26 cellular contexts compared by ENCODE assay signal in genomic region chr3:57512174-57512573, GRCh38. TPM values are rescaled to one million over a fixed set of nuclear protein-coding genes. Genes with fewer than 3 reads are reported as not detected.
DNase-seq lines count a peak whose midpoint lies in the region; ATAC-seq and TF ChIP-seq lines count a peak whose summit lies in the region.
"Had no signal": no experiment of that assay in that cellular context is flagged by ENCODE, and none has a peak within 500 bp of the region (broad histone marks: within the 10 kb centered on the region; RNA-seq: fewer than 3 reads in every experiment).

No MANE protein-coding gene starts in this region.

- H3K9me3 Mint-ChIP-seq in activated T-cell treated with anti-CD3 and anti-CD28 coated beads, Interleukin-2, amount 50 U/mL, for 4 hours: no peaks in the 10 kb centered on the region
- H3K9me3 Mint-ChIP-seq: activated naive CD8-positive, alpha-beta T cell treated with anti-CD3 and anti-CD28 coated beads, Interleukin-2, amount 10 ng/mL, durations not matched to agents 7 days and 5 days; naive thymus-derived CD4-positive, alpha-beta T cell; stimulated activated naive CD8-positive, alpha-beta T cell treated with anti-CD3 and anti-CD28 coated beads, Interleukin-15, Interleukin-2, amounts not matched to agents 100 ng/mL and 50 ng/mL, for 24 hours; T-helper 1 cell treated with Interleukin-12 subunit alpha and Interleukin-12 subunit beta and Interleukin-4 antibody, amounts not matched to agents 30 μg/mL and 1 μg/mL, for 36 hours had no signal

- H3K27me3 ChIP-seq in HCT116 (ENCODE audit: insufficient read depth, low read length) (no peaks in the 10 kb centered on the region), SK-N-SH (ENCODE audit: insufficient read depth) (no peaks in the 10 kb centered on the region), aorta (ENCODE audit: control insufficient read depth in 1 of 2, insufficient read depth in 2 of 2, low read length in 1 of 2) (no peaks in the 10 kb centered on the region)
- H3K27me3 ChIP-seq: cardiac muscle cell, tibial nerve had no signal

- H3K9ac ChIP-seq in HCT116 (ENCODE audit: low read length) (no peak overlapping the region), SK-N-SH (peak overlapping the region; percentile 29; the same call in 1 of the 2 replicates)

- RAD21 ChIA-PET in HCT116 (lab: Charles Lee; ENCODE audit: low non-redundant PET in 1 of 2, low total read pairs in 2 of 2, uncharacterized antibody in 2 of 2, unreplicated experiment in 2 of 2): no interaction called here

- H3K79me2 ChIP-seq in HCT116 (ENCODE audit: insufficient read depth, low read length): no peaks in the 10 kb centered on the region
- no peaks in the 10 kb centered on the region for H3K79me2 ChIP-seq in SK-N-SH (ENCODE audit: insufficient read depth)

- TF ChIP-seq RAD21 in HCT116 (IDR thresholded peaks at IDR 0.05; ENCODE audit: low read depth) (no peak), SK-N-SH (IDR thresholded peaks at IDR 0.05; ENCODE audit: low read length) (no peak)

- peaks cover 4% of the 10 kb centered on the region for H3K27me3 Mint-ChIP-seq in activated T-cell treated with anti-CD3 and anti-CD28 coated beads, Interleukin-2, amount 50 U/mL, for 4 hours (ENCODE audit: low read depth)
- H3K27me3 Mint-ChIP-seq: stimulated activated naive CD8-positive, alpha-beta T cell treated with anti-CD3 and anti-CD28 coated beads, Interleukin-15, Interleukin-2, amounts not matched to agents 100 ng/mL and 50 ng/mL, for 24 hours had no signal

- CTCF ChIA-PET in HCT116 (lab: Charles Lee): no interaction called here
- CTCF ChIA-PET in SK-N-SH (lab: Yijun Ruan, JAX): no interaction called here

- intact Hi-C loops in HCT116 (cut with micrococcal nuclease) (no loop called here), aorta (cut with DNase I) (no loop called here)

- WGBS in SK-N-SH (ENCODE audit: low lambda C conversion rate): 17% methylated on average over 2 of the region's 2 CpGs
- WGBS in aorta, 2 donors: 42 to 45% methylated on average over 2 of the region's 2 CpGs

- no peaks in the 10 kb centered on the region for H3K36me3 Mint-ChIP-seq in activated T-cell treated with anti-CD3 and anti-CD28 coated beads, Interleukin-2, amount 50 U/mL, for 4 hours (ENCODE audit: insufficient read depth)
- H3K36me3 Mint-ChIP-seq: activated CD8-positive, alpha-beta memory T cell treated with anti-CD3 and anti-CD28 coated beads, Interleukin-2, amount 10 ng/mL, durations not matched to agents 7 days and 5 days; activated naive CD8-positive, alpha-beta T cell treated with anti-CD3 and anti-CD28 coated beads, Interleukin-2, amount 10 ng/mL, durations not matched to agents 7 days and 5 days; naive thymus-derived CD4-positive, alpha-beta T cell had no signal

- H3K36me3 ChIP-seq in HCT116 (ENCODE audit: control insufficient read depth in 1 of 2, insufficient read depth in 2 of 2, low read length in 2 of 2): no peaks in the 10 kb centered on the region
- no peaks in the 10 kb centered on the region for H3K36me3 ChIP-seq in SK-N-SH (replicated peaks in 1 of 2; ENCODE audit: control insufficient read depth in 1 of 2, insufficient read depth in 2 of 2, low read length in 1 of 2)
- H3K36me3 ChIP-seq in aorta (ENCODE audit: control insufficient read depth in 1 of 2, insufficient read depth in 2 of 2, low read length in 1 of 2): no peaks in the 10 kb centered on the region
- H3K36me3 ChIP-seq: cardiac muscle cell, SJSA1, tibial nerve had no signal

- H3K27ac ChIP-seq in HCT116 (ENCODE audit: low read depth, low read length): no peak overlapping the region
- peak overlapping the region in 1 of 2 experiments; percentile 45; a peak in 2 of 4 replicates for H3K27ac ChIP-seq in SK-N-SH (ENCODE audit: low read depth in 2 of 2, low read length in 1 of 2)
- H3K27ac ChIP-seq in aorta (ENCODE audit: low read depth in 1 of 2, low read length in 2 of 2): no peak overlapping the region
- H3K27ac ChIP-seq: cardiac muscle cell, SJSA1, tibial nerve had no signal

- no peak overlapping the region for H3K4me3 ChIP-seq in HCT116 (replicated peaks in 1 of 2; ENCODE audit: low read depth in 1 of 2, low read length in 2 of 2)
- no peak overlapping the region for H3K4me3 ChIP-seq in SK-N-SH (ENCODE audit: low read depth in 2 of 2, low read length in 1 of 2)
- no peak overlapping the region for H3K4me3 ChIP-seq in fibroblast of mammary gland (ENCODE audit: control insufficient read depth, low read depth, low read length)
- no peak overlapping the region for H3K4me3 ChIP-seq in aorta (ENCODE audit: low read length in 2 of 2)
- H3K4me3 ChIP-seq: cardiac muscle cell, SJSA1, tibial nerve had no signal

- H3K4me1 ChIP-seq in HCT116 (ENCODE audit: control insufficient read depth in 1 of 2, insufficient read depth in 2 of 2, low read length in 2 of 2): no peaks in the 10 kb centered on the region
- no peaks in the 10 kb centered on the region for H3K4me1 ChIP-seq in SK-N-SH (ENCODE audit: control insufficient read depth in 1 of 2, insufficient read depth in 2 of 2, low read depth in 1 of 2, low read length in 1 of 2)
- no peaks in the 10 kb centered on the region for H3K4me1 ChIP-seq in aorta (ENCODE audit: control insufficient read depth in 1 of 2, insufficient read depth in 2 of 2, low read length in 2 of 2)
- H3K4me1 ChIP-seq: SJSA1, tibial nerve had no signal

- H2AFZ ChIP-seq in HCT116 (ENCODE audit: low read depth, low read length, poor library complexity, severe bottlenecking): peak overlapping the region; percentile 63
- H2AFZ ChIP-seq in SK-N-SH (ENCODE audit: low read depth): no peak overlapping the region; the same call in 1 of the 2 replicates

- H4K20me1 ChIP-seq in HCT116 (ENCODE audit: insufficient read depth): no peaks in the 10 kb centered on the region
- no peaks in the 10 kb centered on the region for H4K20me1 ChIP-seq in SK-N-SH (ENCODE audit: insufficient read depth)

- H3K9me3 ChIP-seq in HCT116 (ENCODE audit: control insufficient read depth in 1 of 2, insufficient read depth in 1 of 2, low read depth in 1 of 2, low read length in 2 of 2) (no peaks in the 10 kb centered on the region), SK-N-SH (no peaks in the 10 kb centered on the region), aorta (ENCODE audit: control insufficient read depth, low read length) (no peaks in the 10 kb centered on the region)
- H3K9me3 ChIP-seq: SJSA1, tibial nerve had no signal

- no peaks in the 10 kb centered on the region for H3F3A ChIP-seq in SK-N-SH (replicated peaks; ENCODE audit: insufficient read depth)

- BruUV-seq in HCT116 (replicated peaks; lab: Mats Ljungman, UMichigan): no TSS peak

- no peak for TF ChIP-seq EP300 in SK-N-SH (IDR thresholded peaks at IDR 0.05; ENCODE audit: borderline replicate concordance in 1 of 2, low read depth in 1 of 2, low read length in 1 of 2)

- POLR2A ChIA-PET in HCT116 (lab: Charles Lee): no interaction called here
- POLR2A ChIA-PET in SK-N-SH (lab: Yijun Ruan, JAX): no interaction called here

- DNase-seq in HCT116 (ENCODE audit: low read depth, low spot score): no peak
- no peak for DNase-seq in SK-N-SH
- peak; percentile 20 for DNase-seq in fibroblast of mammary gland (ENCODE audit: low read depth)
- DNase-seq in renal cortical epithelial cell (ENCODE audit: low read depth): peak; percentile 14
- no peak for DNase-seq in aorta
- no peak for DNase-seq in cerebellar cortex (ENCODE audit: low spot score)
- no peak for DNase-seq in activated T-cell treated with anti-CD3 and anti-CD28 coated beads, Interleukin-2, amount 50 U/mL, for 4 hours
- DNase-seq: activated CD4-positive, alpha-beta T cell treated with anti-CD3 and anti-CD28 coated beads for 48 hours; activated CD8-positive, alpha-beta memory T cell treated with anti-CD3 and anti-CD28 coated beads, Interleukin-2, amount 10 ng/mL, durations not matched to agents 7 days and 5 days; activated naive CD8-positive, alpha-beta T cell treated with anti-CD3 and anti-CD28 coated beads, Interleukin-2, amount 10 ng/mL, durations not matched to agents 7 days and 5 days; AML-193; DND-41; head of caudate nucleus; left colon; naive thymus-derived CD4-positive, alpha-beta T cell; NCI-H1048; NCI-H187; NCI-H2227 treated with DMSO at 0.1 percent for 48 hours; NCI-H774; stimulated activated CD4-positive, alpha-beta T cell treated with anti-CD3 and anti-CD28 coated beads, Interleukin-4, amount 100 ng/mL, for 4 hours had no signal

- TF ChIP-seq CTCF in HCT116 (IDR thresholded peaks at IDR 0.05 in 2 of 3, conservative IDR thresholded peaks at IDR 0.05 in 1 of 3; ENCODE audit: borderline replicate concordance in 1 of 3, insufficient read depth in 1 of 3, low read depth in 2 of 3, low read length in 2 of 3): no peak
- no peak for TF ChIP-seq CTCF in SK-N-SH (IDR thresholded peaks at IDR 0.05)
- no peak for TF ChIP-seq CTCF in fibroblast of mammary gland (conservative IDR thresholded peaks at IDR 0.05; ENCODE audit: control insufficient read depth, insufficient read depth, low read depth, low read length)

- TF ChIP-seq POLR2A in HCT116 (IDR thresholded peaks at IDR 0.05; ENCODE audit: borderline replicate concordance, extremely low read depth, insufficient read depth, insufficient read length): no peak

- no peaks in the 10 kb centered on the region for H3K9me2 ChIP-seq in HCT116 (ENCODE audit: insufficient read depth)
- H3K9me2 ChIP-seq in SK-N-SH: no peaks in the 10 kb centered on the region

- ATAC-seq in HCT116 (no peak), aorta (ENCODE audit: low FRiP score) (no peak)
- ATAC-seq in activated T-cell treated with anti-CD3 and anti-CD28 coated beads, Interleukin-2, amount 50 U/mL, for 4 hours: no peak
- ATAC-seq: activated CD8-positive, alpha-beta memory T cell treated with anti-CD3 and anti-CD28 coated beads, Interleukin-2, amount 10 ng/mL, durations not matched to agents 7 days and 5 days; left colon; naive thymus-derived CD4-positive, alpha-beta T cell had no signal

- no peaks in the 10 kb centered on the region for H3K4me1 Mint-ChIP-seq in activated T-cell treated with anti-CD3 and anti-CD28 coated beads, Interleukin-2, amount 50 U/mL, for 4 hours (ENCODE audit: low read depth)
- H3K4me1 Mint-ChIP-seq: activated CD8-positive, alpha-beta memory T cell treated with anti-CD3 and anti-CD28 coated beads, Interleukin-2, amount 10 ng/mL, durations not matched to agents 7 days and 5 days; activated naive CD8-positive, alpha-beta T cell treated with anti-CD3 and anti-CD28 coated beads, Interleukin-2, amount 10 ng/mL, durations not matched to agents 7 days and 5 days; naive thymus-derived CD4-positive, alpha-beta T cell had no signal

- no peak overlapping the region for H3K4me3 Mint-ChIP-seq in activated T-cell treated with anti-CD3 and anti-CD28 coated beads, Interleukin-2, amount 50 U/mL, for 4 hours
- H3K4me3 Mint-ChIP-seq: activated CD8-positive, alpha-beta memory T cell treated with anti-CD3 and anti-CD28 coated beads, Interleukin-2, amount 10 ng/mL, durations not matched to agents 7 days and 5 days; activated naive CD8-positive, alpha-beta T cell treated with anti-CD3 and anti-CD28 coated beads, Interleukin-2, amount 10 ng/mL, durations not matched to agents 7 days and 5 days; naive thymus-derived CD4-positive, alpha-beta T cell; stimulated activated naive CD8-positive, alpha-beta T cell treated with anti-CD3 and anti-CD28 coated beads, Interleukin-15, Interleukin-2, amounts not matched to agents 100 ng/mL and 50 ng/mL, for 24 hours; T-helper 1 cell treated with Interleukin-12 subunit alpha and Interleukin-12 subunit beta and Interleukin-4 antibody, amounts not matched to agents 30 μg/mL and 1 μg/mL, for 36 hours had no signal

- H3K4me2 ChIP-seq in HCT116 (ENCODE audit: low read length) (no peak overlapping the region), SK-N-SH (0 out of 2 replicates have a peak overlapping the region, but pooled peaks have one; percentile 19)

RNA-seq across cellular contexts. Expression of gene DNAH12, which starts 32.0 kb away (rescaled TPM):
- total RNA-seq in HCT116 (2021; ENCODE audit: unreplicated experiment) (not detected), renal cortical epithelial cell (0.17 and 0.25 TPM in 2 replicates), aorta (under 1 TPM; 0.10 to 0.18 TPM)
- polyA plus RNA-seq in HCT116 (2012): 0.22 TPM in 1 of 2 replicates, not detected in the other
- polyA plus RNA-seq in SK-N-SH (2012; rRNA removed) (0.03 and 0.05 TPM in 2 replicates), aorta (not detected)
- 0.01 and 0.05 TPM in 2 replicates for polyA plus RNA-seq in SK-N-SH (2012; cell fraction: cytosol; rRNA removed)
- polyA plus RNA-seq in SK-N-SH (2012; cell fraction: nucleus; rRNA removed): 0.13 and 0.28 TPM in 2 replicates
- under 1 TPM in 1 of 3 donors, not detected in 2; 0.05 TPM for total RNA-seq in activated T-cell treated with anti-CD3 and anti-CD28 coated beads, Interleukin-2, amount 50 U/mL, for 4 hours
- total RNA-seq: epithelial cell of proximal tubule, SJSA1 had no signal
- polyA plus RNA-seq: naive thymus-derived CD4-positive, alpha-beta T cell had no signal

RNA-seq across cellular contexts. Expression of gene PDE12, which starts 43.9 kb away (rescaled TPM):
- total RNA-seq in HCT116 (2021; ENCODE audit: unreplicated experiment) (28.3 TPM), renal cortical epithelial cell (19.8 and 27.3 TPM in 2 replicates), aorta (10 to 100 TPM; 14.8 to 15.4 TPM)
- polyA plus RNA-seq in HCT116 (2012): 9.2 and 9.3 TPM in 2 replicates
- polyA plus RNA-seq in SK-N-SH (2012; rRNA removed) (7.4 and 9.5 TPM in 2 replicates), aorta (1 to 10 TPM; 3.1 TPM)
- polyA plus RNA-seq in SK-N-SH (2012; cell fraction: cytosol; rRNA removed): 5.7 and 7.1 TPM in 2 replicates
- 7.1 and 7.4 TPM in 2 replicates for polyA plus RNA-seq in SK-N-SH (2012; cell fraction: nucleus; rRNA removed)
- total RNA-seq in activated T-cell treated with anti-CD3 and anti-CD28 coated beads, Interleukin-2, amount 50 U/mL, for 4 hours: 10 to 100 TPM; 42.4 to 44.7 (median 43.9) TPM

Comparison
In these comparisons a context has a peak if more than half of its experiments do, and no peak if none do; other contexts are left out.
1. DNase-seq: peak in fibroblast of mammary gland (single experiment) and renal cortical epithelial cell (single experiment); none in HCT116 (single experiment), SK-N-SH (single experiment), aorta (0 of 2), cerebellar cortex (single experiment) and activated T-cell treated with anti-CD3 and anti-CD28 coated beads, Interleukin-2, amount 50 U/mL, for 4 hours (single experiment).